In genomic region chr2:135563793-135564192, GRCh38 we compare ENCODE assay signal across 18 cellular contexts. TPM values are rescaled to one million over a fixed set of nuclear protein-coding genes. Genes with fewer than 3 reads are reported as not detected.
DNase-seq lines count a peak whose midpoint lies in the region; ATAC-seq, FAIRE-seq and TF ChIP-seq lines count a peak whose summit lies in the region.
"Had no signal": no experiment of that assay in that cellular context is flagged by ENCODE, and none has a peak within 500 bp of the region (broad histone marks: within the 10 kb centered on the region; RNA-seq: fewer than 3 reads in every experiment).

No MANE protein-coding gene starts in this region.

- no peak for TF ChIP-seq CTCF in RWPE2 (IDR thresholded peaks at IDR 0.05; ENCODE audit: poor library complexity, severe bottlenecking)
- TF ChIP-seq CTCF in fibroblast of lung (conservative IDR thresholded peaks at IDR 0.05 in 1 of 2, IDR thresholded peaks at IDR 0.05 in 1 of 2; ENCODE audit: low read depth in 1 of 2, low read length in 2 of 2) = no peak
- no peak for TF ChIP-seq CTCF in D721Med (IDR thresholded peaks at IDR 0.05; ENCODE audit: insufficient read depth, missing control alignments)
- no peak for TF ChIP-seq CTCF in GM10248 (IDR thresholded peaks at IDR 0.05; ENCODE audit: control extremely low read depth, extremely low read depth, low read depth, missing control alignments)

- H3K27me3 ChIP-seq in RWPE2 (ENCODE audit: insufficient read depth, poor library complexity, severe bottlenecking) (no peaks in the 10 kb centered on the region), fibroblast of lung (ENCODE audit: control insufficient read depth, insufficient read depth, low read length) (no peaks in the 10 kb centered on the region)
- H3K27me3 ChIP-seq: heart right ventricle, upper lobe of right lung had no signal

- no peak for FAIRE-seq in D721Med (lab: Jason Lieb, UNC)
- FAIRE-seq: endometrium had no signal

- H3K4me1 ChIP-seq in RWPE2 (ENCODE audit: insufficient read depth, poor library complexity, severe bottlenecking) (peaks cover 6% of the 10 kb centered on the region), fibroblast of lung (ENCODE audit: control insufficient read depth, extremely low read depth, insufficient read depth, low read length) (no peaks in the 10 kb centered on the region)
- H3K4me1 ChIP-seq: psoas muscle, upper lobe of right lung had no signal

- ATAC-seq in RWPE2 (ENCODE audit: low read depth) = peak; percentile 68
- ATAC-seq: heart right ventricle, psoas muscle, upper lobe of right lung had no signal

- H3K36me3 ChIP-seq in RWPE2 (ENCODE audit: low read depth) (no peaks in the 10 kb centered on the region; the same call in 1 of the 2 replicates), fibroblast of lung (ENCODE audit: control insufficient read depth, insufficient read depth, low read length) (no peaks in the 10 kb centered on the region)
- H3K36me3 ChIP-seq: upper lobe of right lung had no signal

- POLR2A ChIA-PET in GM10248 (lab: Yijun Ruan, JAX) = no interaction called here

- no peak overlapping the region for H2AFZ ChIP-seq in fibroblast of lung (ENCODE audit: low read length)

- H4K20me1 ChIP-seq in fibroblast of lung (ENCODE audit: control insufficient read depth, extremely low read depth, insufficient read depth, low read length) = no peaks in the 10 kb centered on the region

- peak overlapping the region; percentile 12 for H3K27ac ChIP-seq in RWPE2 (ENCODE audit: poor library complexity, severe bottlenecking)
- H3K27ac ChIP-seq in fibroblast of lung (ENCODE audit: insufficient read depth, low read length) = no peak overlapping the region
- H3K27ac ChIP-seq: heart right ventricle, psoas muscle, upper lobe of right lung had no signal

- H3K79me2 ChIP-seq in fibroblast of lung (ENCODE audit: control insufficient read depth, insufficient read depth, low read length) = no peaks in the 10 kb centered on the region

- CTCF ChIA-PET in GM10248 (lab: Yijun Ruan, JAX) = interaction anchor here (1.0 kb wide), 1 partner anchor 8 kb away, joined by 3 read pairs; no protein-coding TSS in a partner anchor

- H3K9ac ChIP-seq in fibroblast of lung (ENCODE audit: insufficient read depth, low read length) = no peak overlapping the region

- H3K4me3 ChIP-seq in RWPE2 (ENCODE audit: severe bottlenecking) (no peak overlapping the region), fibroblast of lung (replicated peaks in 1 of 4; ENCODE audit: control extremely low read depth in 1 of 4, insufficient read depth in 1 of 4, low read depth in 3 of 4, low read length in 4 of 4) (no peak overlapping the region)
- H3K4me3 ChIP-seq: heart right ventricle, psoas muscle, upper lobe of right lung had no signal

- H3K4me2 ChIP-seq in fibroblast of lung (ENCODE audit: extremely low read depth, insufficient read depth, low read length) = no peak overlapping the region

- H3K9me3 ChIP-seq in RWPE2 (ENCODE audit: severe bottlenecking) (no peaks in the 10 kb centered on the region), fibroblast of lung (ENCODE audit: control insufficient read depth, insufficient read depth, low read depth, low read length) (no peaks in the 10 kb centered on the region)
- H3K9me3 ChIP-seq: heart right ventricle, psoas muscle, upper lobe of right lung had no signal

- peak; percentile 22 for DNase-seq in activated CD4-positive, alpha-beta T cell treated with anti-CD3 and anti-CD28 coated beads for 48 hours
- DNase-seq in activated CD4-positive, alpha-beta T cell treated with anti-CD3 and anti-CD28 coated beads for 1 hour = no peak
- peak; percentile 57 for DNase-seq in HCEC 1CT
- no peak for DNase-seq in RWPE2 (ENCODE audit: low spot score)
- peak; percentile 15 to 61 for DNase-seq in fibroblast of lung (ENCODE audit: low read depth in 2 of 2)
- DNase-seq in D721Med (ENCODE audit: insufficient read length, low spot score) = no peak
- DNase-seq in GM10248 (ENCODE audit: extremely low spot score) = no peak
- no peak for DNase-seq in DMS 273 treated with DMSO at 0.1 percent for 48 hours (lab: John Stamatoyannopoulos, UW)
- DNase-seq: ACHN, Calu3, heart right ventricle, naive B cell, NCI-H187 treated with DMSO at 0.1 percent for 48 hours, NCI-H69, psoas muscle, SHP77, upper lobe of right lung had no signal

RNA-seq across cellular contexts. Expression of gene R3HDM1, which starts 32.5 kb away (rescaled TPM):
- total RNA-seq in fibroblast of lung = 5.4 and 12.4 TPM in 2 replicates
- 33.1 and 45.0 TPM in 2 replicates for polyA plus RNA-seq in fibroblast of lung
- 23.3 and 24.5 TPM in 2 replicates for polyA plus RNA-seq in fibroblast of lung (2012)
- 35.7 and 38.3 TPM in 2 replicates for polyA minus RNA-seq in fibroblast of lung (ENCODE audit: low replicate concordance)

RNA-seq across cellular contexts. Expression of gene ZRANB3, which starts 32.8 kb away (rescaled TPM):
- 6.4 and 7.4 TPM in 2 replicates for total RNA-seq in fibroblast of lung
- 4.8 TPM in 2 replicates for polyA plus RNA-seq in fibroblast of lung
- polyA plus RNA-seq in fibroblast of lung (2012) = 3.1 and 3.6 TPM in 2 replicates
- 0.33 TPM in 1 of 2 replicates, not detected in the other for polyA minus RNA-seq in fibroblast of lung (ENCODE audit: low replicate concordance)

Comparison
In these comparisons a context has a peak if more than half of its experiments do, and no peak if none do; other contexts are left out.
1. DNase-seq: peak in activated CD4-positive, alpha-beta T cell treated with anti-CD3 and anti-CD28 coated beads for 48 hours (single experiment), HCEC 1CT (single experiment) and fibroblast of lung (2 of 2); none in activated CD4-positive, alpha-beta T cell treated with anti-CD3 and anti-CD28 coated beads for 1 hour (single experiment), RWPE2 (single experiment), D721Med (single experiment), GM10248 (single experiment) and DMS 273 treated with DMSO at 0.1 percent for 48 hours (single experiment).